In genomic region chr2:96256611-96257113, GRCh38 we compare ENCODE assay signal across 11 cellular contexts. TPM values are rescaled to one million over a fixed set of nuclear protein-coding genes. Genes with fewer than 3 reads are reported as not detected.
A peak's percentile ranks its signal among the peaks of the same experiment; 100 is the strongest.
DNase-seq lines count a peak whose midpoint lies in the region; ATAC-seq, FAIRE-seq and TF ChIP-seq lines count a peak whose summit lies in the region.
"Had no signal": no experiment of that assay in that cellular context is flagged by ENCODE, and none has a peak within 500 bp of the region (broad histone marks: within the 10 kb centered on the region; RNA-seq: fewer than 3 reads in every experiment).

No MANE protein-coding gene starts in this region.

- RAD21 ChIA-PET in GM12878 (lab: Charles Lee; ENCODE audit: unreplicated experiment), result interaction anchor here (1.0 to 1.1 kb wide), 3 partner anchors 15 to 22 kb away, joined by 3 read pairs; no protein-coding TSS in a partner anchor

- no peak overlapping the region; the same call in 1 of the 2 replicates for H2AFZ ChIP-seq in GM12878 (ENCODE audit: control insufficient read depth, low read depth, low read length)

- TF ChIP-seq POLR2A in GM12891 (IDR thresholded peaks at IDR 0.05; ENCODE audit: low read depth, low read length), result no peak
- no peak for TF ChIP-seq POLR2A in GM12878 (IDR thresholded peaks at IDR 0.05; ENCODE audit: low read depth, low read length)

- in situ Hi-C loops in GM12878 (cut with MboI), result loop anchor here (25.0 kb wide), 1 partner anchor 244 kb away; no protein-coding TSS in a partner anchor
- in situ Hi-C loops in GM13976 (cut with MboI; ENCODE audit: low sequenced_read_pairs, unreplicated experiment), result loop anchor here (25.0 kb wide), 1 partner anchor 244 kb away; no protein-coding TSS in a partner anchor

- TF ChIP-seq CTCF in GM12878 (IDR thresholded peaks at IDR 0.05 in 2 of 3, conservative IDR thresholded peaks at IDR 0.05 in 1 of 3; ENCODE audit: control insufficient read depth in 2 of 3, extremely low read depth in 1 of 3, insufficient read depth in 1 of 3, low read depth in 3 of 3, low read length in 3 of 3), result no peak
- TF ChIP-seq CTCF in psoas muscle (IDR thresholded peaks at IDR 0.05), result no peak
- no peak for TF ChIP-seq CTCF in GM13976 (IDR thresholded peaks at IDR 0.05; ENCODE audit: borderline replicate concordance, control extremely low read depth, extremely low read depth, insufficient read depth, missing control alignments)

- H3K9me3 ChIP-seq in GM12878 (replicated peaks; ENCODE audit: control insufficient read depth, insufficient read depth, low read length) (no peaks in the 10 kb centered on the region), psoas muscle (no peaks in the 10 kb centered on the region)
- H3K9me3 ChIP-seq: gastroesophageal sphincter had no signal

- H3K79me2 ChIP-seq in GM12878 (ENCODE audit: control insufficient read depth, insufficient read depth, low read length), result peaks cover 23% of the 10 kb centered on the region

- SMC1A ChIA-PET in GM12878 (lab: Charles Lee; ENCODE audit: uncharacterized antibody, unreplicated experiment), result interaction anchor here (1.0 to 2.0 kb wide), 7 partner anchors 8 to 150 kb away, joined by 3 to 18 read pairs (median 4); no protein-coding TSS in a partner anchor

- FAIRE-seq in GM12891 (lab: Jason Lieb, UNC) (no peak), GM12878 (lab: Jason Lieb, UNC) (peak; percentile 44)

- no peak for DNase-seq in GM12891 (ENCODE audit: insufficient read length, low spot score)
- peak; percentile 23 to 76 for DNase-seq in NOMO-1 (lab: John Stamatoyannopoulos, UW; ENCODE audit: unreplicated experiment in 2 of 2)
- no peak for DNase-seq in GM12878 (ENCODE audit: low read depth, low spot score)
- no peak for DNase-seq in psoas muscle
- no peak for DNase-seq in NCI-H446 treated with DMSO at 0.1 percent for 48 hours (lab: John Stamatoyannopoulos, UW)
- DNase-seq in GM13976 (ENCODE audit: low spot score), result no peak
- DNase-seq: EL, NCI-H1417 had no signal

- TF ChIP-seq EP300 in GM12878 (IDR thresholded peaks at IDR 0.05; ENCODE audit: borderline replicate concordance in 1 of 2, control insufficient read depth in 1 of 2, low read depth in 2 of 2, low read length in 2 of 2), result no peak

- no peak for ATAC-seq in GM12878
- no peak for ATAC-seq in psoas muscle
- ATAC-seq in HG02970 (IDR thresholded peaks at IDR 0.05; ENCODE audit: low FRiP score, unreplicated experiment), result no peak
- ATAC-seq in GM21717 (IDR thresholded peaks at IDR 0.05; ENCODE audit: unreplicated experiment), result no peak
- ATAC-seq: gastroesophageal sphincter had no signal

- CTCF ChIA-PET in GM12878 (lab: Yijun Ruan, JAX), result interaction anchor here (0.7 to 1.4 kb wide), 7 partner anchors 8 to 376 kb away, joined by 3 to 7 read pairs (median 4); partner anchors contain the start of gene ASTL

- 68% methylated on average over 6 of the region's 6 CpGs for WGBS in GM12878 (ENCODE audit: insufficient coverage, insufficient replicate concordance, low lambda C conversion rate, missing lambda C conversion rate)
- 63 to 70% (median 63%) methylated on average over 6 of the region's 6 CpGs for WGBS in psoas muscle, 3 donors

- peaks cover 29 to 39% of the 10 kb centered on the region in 2 experiments for H3K36me3 ChIP-seq in GM12878 (ENCODE audit: control insufficient read depth in 2 of 2, insufficient read depth in 2 of 2, low read length in 1 of 2)
- H3K36me3 ChIP-seq in psoas muscle (ENCODE audit: insufficient read depth in 1 of 2, low read depth in 1 of 2), result peaks cover 6 to 48% of the 10 kb centered on the region in 2 donors

- intact Hi-C loops in GM12878 (cut with micrococcal nuclease; ENCODE audit: unreplicated experiment), result no loop called here
- intact Hi-C loops in psoas muscle (cut with DNase I), result no loop called here

- no peaks in the 10 kb centered on the region for H4K20me1 ChIP-seq in GM12878 (ENCODE audit: control insufficient read depth, insufficient read depth)

- TF ChIP-seq RAD21 in GM12878 (IDR thresholded peaks at IDR 0.05; ENCODE audit: insufficient read depth, low read depth, low read length), result no peak

- H3K4me1 ChIP-seq in GM12878 (ENCODE audit: control insufficient read depth, insufficient read depth, low read length) (peaks cover 25% of the 10 kb centered on the region), psoas muscle (peaks cover 99% of the 10 kb centered on the region)

- no TSS peak for BruUV-seq in GM12878 (replicated peaks; lab: Mats Ljungman, UMichigan)

- H3K4me3 ChIP-seq in GM12878 (peak overlapping the region; percentile 35; the same call in 1 of the 2 replicates), psoas muscle (no peak overlapping the region)
- H3K4me3 ChIP-seq: gastroesophageal sphincter had no signal

- POLR2A ChIA-PET in GM12878 (lab: Charles Lee), result interaction anchor here (0.6 to 1.5 kb wide), 10 partner anchors 9 to 78 kb away, joined by 3 to 8 read pairs (median 3); partner anchors contain the start of gene STARD7

- peak overlapping the region; percentile 30; the same call in 1 of the 2 replicates for H3K4me2 ChIP-seq in GM12878 (ENCODE audit: control insufficient read depth, insufficient read depth)

- H3K27ac ChIP-seq in GM12878 (ENCODE audit: control insufficient read depth, insufficient read depth) (peak overlapping the region; percentile 71), psoas muscle (peak overlapping the region; percentile 97)

- H3K27me3 ChIP-seq in GM12878 (replicated peaks in 1 of 2; ENCODE audit: control insufficient read depth in 2 of 2, insufficient read depth in 2 of 2, low read length in 1 of 2), result no peaks in the 10 kb centered on the region
- H3K27me3 ChIP-seq in psoas muscle (ENCODE audit: insufficient read depth in 3 of 3, low read length in 2 of 3), result no peaks in the 10 kb centered on the region
- H3K27me3 ChIP-seq: gastroesophageal sphincter had no signal

- peak overlapping the region; percentile 29; the same call in 1 of the 2 replicates for H3K9ac ChIP-seq in GM12878 (ENCODE audit: control insufficient read depth, insufficient read depth, low read length)

RNA-seq across cellular contexts. Expression of gene TMEM127, which starts 9.1 kb away (rescaled TPM):
- 10.9 TPM for polyA plus RNA-seq in GM12891 (2012; ENCODE audit: low read depth, missing spikeins)
- 22.9 and 23.0 TPM in 2 replicates for total RNA-seq in GM12878 (2013; cell fraction: nucleolus; rRNA removed)
- total RNA-seq in GM12878 (2014; rRNA removed), result 11.2 and 15.3 TPM in 2 replicates
- 8.2 and 8.9 TPM in 2 replicates for total RNA-seq in GM12878 (2014; rRNA removed; fragmentation: Illumina TruSeq; extraction: Trizol)
- total RNA-seq in GM12878 (2021), result 25.6 and 27.2 TPM in 2 replicates
- 6.9 TPM for polyA plus RNA-seq in GM12878 (2011; ENCODE audit: low read depth)
- polyA plus RNA-seq in GM12878 (2011; rRNA removed), result 11.6 and 24.9 TPM in 2 replicates
- polyA plus RNA-seq in GM12878 (2011; cell fraction: cytosol; rRNA removed), result 23.0 and 24.2 TPM in 2 replicates
- polyA plus RNA-seq in GM12878 (2011; cell fraction: nucleus; rRNA removed), result 19.2 and 23.7 TPM in 2 replicates
- polyA plus RNA-seq in GM12878 (2012), result 15.0 and 15.6 TPM in 2 replicates
- polyA plus RNA-seq in GM12878 (2014; fragmentation: Illumina TruSeq; extraction: Trizol), result 10.5 and 19.9 TPM in 2 replicates
- 1 to 10 TPM; 2.6 to 3.0 TPM for polyA plus RNA-seq in GM12878 (2014; fragmentation: Nextera tagmentation; extraction: Ambion mirVana)
- polyA plus RNA-seq in GM12878 (2014; rRNA removed), result 18.4 and 22.3 TPM in 2 replicates
- 10 to 100 TPM; 17.0 to 18.4 TPM for polyA plus RNA-seq in GM12878 (2016; fragmentation: Nextera tagmentation; extraction: Ambion mirVana)
- polyA minus RNA-seq in GM12878 (2011; rRNA and poly(A)+ RNA removed), result 32.5 and 35.8 TPM in 2 replicates
- polyA minus RNA-seq in GM12878 (2011; cell fraction: cytosol; rRNA and poly(A)+ RNA removed), result 7.8 and 11.4 TPM in 2 replicates
- 8.0 and 13.6 TPM in 2 replicates for polyA minus RNA-seq in GM12878 (2011; cell fraction: nucleus; rRNA and poly(A)+ RNA removed)
- 10 to 100 TPM; 23.1 to 33.0 (median 28.3) TPM for total RNA-seq in psoas muscle
- 10 to 100 TPM; 18.1 to 39.9 (median 21.2) TPM for polyA plus RNA-seq in psoas muscle

RNA-seq across cellular contexts. Expression of gene CIAO1, which starts 9.4 kb away (rescaled TPM):
- 36.4 TPM for polyA plus RNA-seq in GM12891 (2012; ENCODE audit: low read depth, missing spikeins)
- 40.1 and 42.8 TPM in 2 replicates for total RNA-seq in GM12878 (2013; cell fraction: nucleolus; rRNA removed)
- total RNA-seq in GM12878 (2014; rRNA removed) (74.7 and 89.4 TPM in 2 replicates), GM12878 (2014; rRNA removed; fragmentation: Illumina TruSeq; extraction: Trizol) (48.0 and 49.7 TPM in 2 replicates), GM12878 (2021) (51.1 and 57.5 TPM in 2 replicates), psoas muscle (10 to 100 TPM; 44.0 to 61.0 (median 56.5) TPM)
- polyA plus RNA-seq in GM12878 (2011; ENCODE audit: low read depth), result 23.7 TPM
- polyA plus RNA-seq in GM12878 (2011; rRNA removed) (61.3 and 75.4 TPM in 2 replicates), GM12878 (2014; fragmentation: Illumina TruSeq; extraction: Trizol) (50.2 and 55.8 TPM in 2 replicates), GM12878 (2014; fragmentation: Nextera tagmentation; extraction: Ambion mirVana) (10 to 100 TPM in 1 of 2 experiments, 1 to 10 TPM in 1; 8.3 to 15.6 TPM), GM12878 (2014; rRNA removed) (89.3 and 92.5 TPM in 2 replicates), GM12878 (2016; fragmentation: Nextera tagmentation; extraction: Ambion mirVana) (10 to 100 TPM; 69.4 to 73.1 TPM), psoas muscle (10 to 100 TPM; 36.8 to 91.6 (median 80.5) TPM)
- polyA plus RNA-seq in GM12878 (2011; cell fraction: cytosol; rRNA removed), result 115 and 126 TPM in 2 replicates
- polyA plus RNA-seq in GM12878 (2011; cell fraction: nucleus; rRNA removed), result 66.5 and 69.5 TPM in 2 replicates
- 38.2 and 43.6 TPM in 2 replicates for polyA plus RNA-seq in GM12878 (2012)
- 73.0 and 101 TPM in 2 replicates for polyA minus RNA-seq in GM12878 (2011; rRNA and poly(A)+ RNA removed)
- 26.6 and 27.0 TPM in 2 replicates for polyA minus RNA-seq in GM12878 (2011; cell fraction: cytosol; rRNA and poly(A)+ RNA removed)
- polyA minus RNA-seq in GM12878 (2011; cell fraction: nucleus; rRNA and poly(A)+ RNA removed), result 19.2 and 32.0 TPM in 2 replicates

RNA-seq across cellular contexts. Expression of gene STARD7, which starts 48.0 kb away (rescaled TPM):
- polyA plus RNA-seq in GM12891 (2012; ENCODE audit: low read depth, missing spikeins), result 81.9 TPM
- 140 and 161 TPM in 2 replicates for total RNA-seq in GM12878 (2013; cell fraction: nucleolus; rRNA removed)
- 215 and 229 TPM in 2 replicates for total RNA-seq in GM12878 (2014; rRNA removed)
- 148 and 153 TPM in 2 replicates for total RNA-seq in GM12878 (2014; rRNA removed; fragmentation: Illumina TruSeq; extraction: Trizol)
- 194 and 200 TPM in 2 replicates for total RNA-seq in GM12878 (2021)
- 84.4 TPM for polyA plus RNA-seq in GM12878 (2011; ENCODE audit: low read depth)
- polyA plus RNA-seq in GM12878 (2011; rRNA removed), result 139 and 142 TPM in 2 replicates
- 75.3 and 92.3 TPM in 2 replicates for polyA plus RNA-seq in GM12878 (2011; cell fraction: cytosol; rRNA removed)
- polyA plus RNA-seq in GM12878 (2011; cell fraction: nucleus; rRNA removed), result 89.9 and 96.0 TPM in 2 replicates
- polyA plus RNA-seq in GM12878 (2012), result 81.5 and 83.0 TPM in 2 replicates
- 154 and 182 TPM in 2 replicates for polyA plus RNA-seq in GM12878 (2014; fragmentation: Illumina TruSeq; extraction: Trizol)
- 100 to 1,000 TPM in 1 of 2 experiments, 10 to 100 TPM in 1; 85.4 to 114 TPM for polyA plus RNA-seq in GM12878 (2014; fragmentation: Nextera tagmentation; extraction: Ambion mirVana)
- polyA plus RNA-seq in GM12878 (2014; rRNA removed), result 120 and 123 TPM in 2 replicates
- 100 to 1,000 TPM; 225 to 237 TPM for polyA plus RNA-seq in GM12878 (2016; fragmentation: Nextera tagmentation; extraction: Ambion mirVana)
- 88.6 and 126 TPM in 2 replicates for polyA minus RNA-seq in GM12878 (2011; rRNA and poly(A)+ RNA removed)
- polyA minus RNA-seq in GM12878 (2011; cell fraction: cytosol; rRNA and poly(A)+ RNA removed), result 52.3 and 75.1 TPM in 2 replicates
- polyA minus RNA-seq in GM12878 (2011; cell fraction: nucleus; rRNA and poly(A)+ RNA removed), result 65.0 and 122 TPM in 2 replicates
- total RNA-seq in psoas muscle, result 100 to 1,000 TPM; 162 to 290 (median 231) TPM
- 100 to 1,000 TPM; 111 to 472 (median 125) TPM for polyA plus RNA-seq in psoas muscle

RNA-seq across cellular contexts. Expression of gene SNRNP200, which starts 48.7 kb away (rescaled TPM):
- polyA plus RNA-seq in GM12891 (2012; ENCODE audit: low read depth, missing spikeins), result 92.6 TPM
- 125 and 137 TPM in 2 replicates for total RNA-seq in GM12878 (2013; cell fraction: nucleolus; rRNA removed)
- total RNA-seq in GM12878 (2014; rRNA removed) (68.7 and 72.9 TPM in 2 replicates), GM12878 (2014; rRNA removed; fragmentation: Illumina TruSeq; extraction: Trizol) (59.2 and 61.9 TPM in 2 replicates), GM12878 (2021) (147 and 158 TPM in 2 replicates), psoas muscle (10 to 100 TPM; 61.1 to 83.1 (median 77.6) TPM)
- polyA plus RNA-seq in GM12878 (2011; ENCODE audit: low read depth), result 99.9 TPM
- polyA plus RNA-seq in GM12878 (2011; rRNA removed) (106 and 176 TPM in 2 replicates), GM12878 (2014; fragmentation: Illumina TruSeq; extraction: Trizol) (111 and 157 TPM in 2 replicates), GM12878 (2014; fragmentation: Nextera tagmentation; extraction: Ambion mirVana) (10 to 100 TPM; 61.6 to 64.6 TPM), GM12878 (2014; rRNA removed) (145 and 147 TPM in 2 replicates), GM12878 (2016; fragmentation: Nextera tagmentation; extraction: Ambion mirVana) (100 to 1,000 TPM; 100 to 111 TPM), psoas muscle (10 to 100 TPM; 47.6 to 73.7 (median 69.5) TPM)
- polyA plus RNA-seq in GM12878 (2011; cell fraction: cytosol; rRNA removed), result 277 and 280 TPM in 2 replicates
- polyA plus RNA-seq in GM12878 (2011; cell fraction: nucleus; rRNA removed), result 305 and 387 TPM in 2 replicates
- 117 and 126 TPM in 2 replicates for polyA plus RNA-seq in GM12878 (2012)
- polyA minus RNA-seq in GM12878 (2011; rRNA and poly(A)+ RNA removed), result 395 and 413 TPM in 2 replicates
- polyA minus RNA-seq in GM12878 (2011; cell fraction: cytosol; rRNA and poly(A)+ RNA removed), result 106 and 118 TPM in 2 replicates
- 79.8 and 136 TPM in 2 replicates for polyA minus RNA-seq in GM12878 (2011; cell fraction: nucleus; rRNA and poly(A)+ RNA removed)

Comparison
In these comparisons a context has a peak if more than half of its experiments do, and no peak if none do; other contexts are left out.
1. DNase-seq: peak in NOMO-1 (2 of 2); none in GM12891 (single experiment), GM12878 (single experiment), psoas muscle (0 of 2), NCI-H446 treated with DMSO at 0.1 percent for 48 hours (single experiment) and GM13976 (single experiment).